Comparison of ENCODE assay signal across 9 cellular contexts in genomic region chr11:70354629-70355028, GRCh38.
"Had no signal": no experiment of that assay in that cellular context is flagged by ENCODE, and none has a peak within 500 bp of the region (broad histone marks: within the 10 kb centered on the region; RNA-seq: fewer than 3 reads in every experiment).

No MANE protein-coding gene starts in this region.

- H3K27ac ChIP-seq: GM23248, HL-60 had no signal

- H3K9me3 Mint-ChIP-seq: HFFc6, IgD-negative memory B cell had no signal

- H3K27me3 Mint-ChIP-seq: IgD-negative memory B cell had no signal

- H3K27ac Mint-ChIP-seq: HFFc6, IgD-negative memory B cell had no signal

- H3K4me1 ChIP-seq: HAP-1 had no signal

- ATAC-seq: HCT116, HepG2 had no signal

- H3K4me3 Mint-ChIP-seq: HFFc6, IgD-negative memory B cell had no signal

- DNase-seq: GM23248, GOT3, H7, HFFc6 had no signal

- H3K4me3 ChIP-seq: GM23248, HAP-1 had no signal

- H3K4me1 Mint-ChIP-seq: IgD-negative memory B cell had no signal

- H3K9me3 ChIP-seq: HAP-1 had no signal
